Comparison of ENCODE assay signal across 11 cellular contexts in genomic region chr6:113631616-113632015, GRCh38.
A peak's percentile ranks its signal among the peaks of the same experiment; 100 is the strongest.
DNase-seq lines count a peak whose midpoint lies in the region; ATAC-seq and TF ChIP-seq lines count a peak whose summit lies in the region.
"Had no signal": no experiment of that assay in that cellular context is flagged by ENCODE, and none has a peak within 500 bp of the region (broad histone marks: within the 10 kb centered on the region; RNA-seq: fewer than 3 reads in every experiment).

No MANE protein-coding gene starts in this region.

- H3K9me3 ChIP-seq in adrenal gland (replicated peaks in 1 of 3) (no peaks in the 10 kb centered on the region), lower lobe of right lung (no peaks in the 10 kb centered on the region), thymus (ENCODE audit: control insufficient read depth) (no peaks in the 10 kb centered on the region)

- no peaks in the 10 kb centered on the region for H3K9me3 Mint-ChIP-seq in activated CD4-positive, alpha-beta T cell treated with anti-CD3 and anti-CD28 coated beads for 36 hours (ENCODE audit: low read depth)

- H3K27me3 ChIP-seq in adrenal gland (no peaks in the 10 kb centered on the region), lower lobe of right lung (ENCODE audit: low read depth) (no peaks in the 10 kb centered on the region), thymus (ENCODE audit: control insufficient read depth, insufficient read depth) (no peaks in the 10 kb centered on the region)

- H3K27ac Mint-ChIP-seq in activated CD4-positive, alpha-beta T cell treated with anti-CD3 and anti-CD28 coated beads for 36 hours = peak overlapping the region; percentile 66

- no peak for ATAC-seq in activated CD4-positive, alpha-beta T cell treated with anti-CD3 and anti-CD28 coated beads for 36 hours
- ATAC-seq in lower lobe of right lung = no peak

- no peak overlapping the region for H3K4me3 Mint-ChIP-seq in activated CD4-positive, alpha-beta T cell treated with anti-CD3 and anti-CD28 coated beads for 36 hours

- TF ChIP-seq POLR2A in adrenal gland (IDR thresholded peaks at IDR 0.05) = no peak

- H3K4me1 Mint-ChIP-seq in activated CD4-positive, alpha-beta T cell treated with anti-CD3 and anti-CD28 coated beads for 36 hours = peaks cover 52% of the 10 kb centered on the region

- TF ChIP-seq CTCF in adrenal gland (IDR thresholded peaks at IDR 0.05) (no peak), lower lobe of right lung (IDR thresholded peaks at IDR 0.05) (no peak)

- POLR2A ChIA-PET in activated CD4-positive, alpha-beta T cell treated with anti-CD3 and anti-CD28 coated beads for 36 hours (lab: Charles Lee) = no interaction called here

- 51 to 67% (median 63%) methylated on average over 2 of the region's 2 CpGs for WGBS in adrenal gland, 4 donors
- 95% methylated on average over 2 of the region's 2 CpGs for WGBS in thymus

- H3K4me1 ChIP-seq in adrenal gland (replicated peaks in 1 of 2) (peaks cover 16 to 25% of the 10 kb centered on the region in 2 donors), lower lobe of right lung (peaks cover 54% of the 10 kb centered on the region), thymus (ENCODE audit: control insufficient read depth, insufficient read depth, low read length) (no peaks in the 10 kb centered on the region)
- H3K4me1 ChIP-seq: parathyroid adenoma had no signal

- no peaks in the 10 kb centered on the region for H3K36me3 Mint-ChIP-seq in activated CD4-positive, alpha-beta T cell treated with anti-CD3 and anti-CD28 coated beads for 36 hours (ENCODE audit: low read depth)

- H3K27me3 Mint-ChIP-seq in activated CD4-positive, alpha-beta T cell treated with anti-CD3 and anti-CD28 coated beads for 36 hours = peaks cover 15% of the 10 kb centered on the region

- intact Hi-C loops in activated CD4-positive, alpha-beta T cell treated with anti-CD3 and anti-CD28 coated beads for 36 hours (cut with DNase I, micrococcal nuclease) = loop anchor here (2.0 to 10.0 kb wide), 4 partner anchors 176 to 1347 kb away; partner anchors contain the start of gene MARCKS (in 2 of the 2)
- intact Hi-C loops in adrenal gland (cut with DNase I) = no loop called here
- intact Hi-C loops in lower lobe of right lung (cut with DNase I) = no loop called here

- H3K4me3 ChIP-seq in adrenal gland (peak overlapping the region in 1 of 4 donors; percentile 30), lower lobe of right lung (no peak overlapping the region), thymus (ENCODE audit: low read length) (no peak overlapping the region)

- no peak for DNase-seq in activated CD4-positive, alpha-beta T cell treated with anti-CD3 and anti-CD28 coated beads for 36 hours
- DNase-seq in activated CD4-positive, alpha-beta T cell treated with anti-CD3 and anti-CD28 coated beads for 1 hour = no peak
- DNase-seq in adrenal gland (no peak), lower lobe of right lung (no peak), superior temporal gyrus (ENCODE audit: extremely low spot score) (no peak), SKM-1 (lab: John Stamatoyannopoulos, UW; ENCODE audit: unreplicated experiment) (no peak)
- DNase-seq in activated CD4-positive, alpha-beta T cell treated with anti-CD3 and anti-CD28 coated beads, Interleukin-2, amount 50 U/mL, for 4 hours = no peak
- DNase-seq: cortex of kidney, NCI-H345 had no signal

- H3K27ac ChIP-seq in adrenal gland (peak overlapping the region in 3 of 5 donors; percentile 14 to 45 (median 38)), lower lobe of right lung (peak overlapping the region; percentile 71), thymus (ENCODE audit: low read depth) (peak overlapping the region; percentile 80)
- H3K27ac ChIP-seq: parathyroid adenoma had no signal

- no peaks in the 10 kb centered on the region for H3K36me3 ChIP-seq in adrenal gland (replicated peaks in 1 of 2)
- H3K36me3 ChIP-seq in lower lobe of right lung = no peaks in the 10 kb centered on the region
- no peaks in the 10 kb centered on the region for H3K36me3 ChIP-seq in thymus (ENCODE audit: control insufficient read depth, insufficient read depth)

- CTCF ChIA-PET in activated CD4-positive, alpha-beta T cell treated with anti-CD3 and anti-CD28 coated beads for 36 hours (lab: Charles Lee) = no interaction called here

Comparison
In these comparisons a context has a peak if more than half of its experiments do, and no peak if none do; other contexts are left out.
1. intact Hi-C loops: an anchor here in activated CD4-positive, alpha-beta T cell treated with anti-CD3 and anti-CD28 coated beads for 36 hours (2.0 to 10.0 kb wide); none called in adrenal gland and lower lobe of right lung.